Comparison of ENCODE assay signal across 8 cellular contexts in the genomic region with DNA sequence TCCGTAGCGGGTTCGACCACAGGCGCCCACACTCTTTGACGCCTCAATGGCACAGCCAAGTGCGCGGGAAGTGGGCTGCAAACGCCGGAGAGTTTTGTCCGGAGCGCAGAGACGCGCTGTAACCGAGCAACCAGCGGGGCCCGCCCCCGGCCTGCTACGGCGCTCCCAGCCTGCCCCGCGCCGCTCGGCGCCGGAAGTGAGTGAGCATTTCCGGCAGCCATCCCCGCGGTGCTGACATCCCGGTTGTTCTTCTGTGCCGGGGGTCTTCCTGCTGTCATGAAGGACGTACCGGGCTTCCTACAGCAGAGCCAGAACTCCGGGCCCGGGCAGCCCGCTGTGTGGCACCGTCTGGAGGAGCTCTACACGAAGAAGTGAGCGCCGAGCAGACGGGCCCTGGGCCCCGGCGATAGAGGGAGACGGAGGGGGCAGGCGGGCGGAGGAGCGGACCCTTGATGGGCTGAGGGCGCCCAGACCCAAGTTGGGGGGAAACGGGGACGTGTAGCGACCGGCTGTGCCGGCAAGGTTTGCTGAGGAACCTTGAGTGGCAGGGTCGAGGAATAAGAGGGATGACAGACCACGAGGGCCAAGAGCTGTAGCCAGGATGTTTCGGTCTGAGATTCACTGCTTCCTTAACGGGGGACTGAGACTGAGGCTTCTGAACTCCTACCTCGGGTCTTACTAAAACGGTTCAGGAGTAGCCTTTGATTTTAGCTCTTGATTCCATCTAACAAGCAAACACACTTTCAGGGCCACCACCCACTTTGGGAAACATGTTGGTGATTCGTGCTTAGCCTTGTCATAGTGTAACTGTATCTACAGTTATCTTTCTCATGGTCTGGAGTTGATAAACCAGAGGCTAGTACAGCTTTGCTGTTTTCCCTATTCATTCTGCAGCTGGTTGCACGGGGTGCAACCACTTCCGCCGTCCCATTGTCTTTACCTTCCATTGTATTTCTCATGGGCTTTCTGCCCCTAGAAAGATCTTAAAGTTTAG. TPM values are rescaled to one million over a fixed set of nuclear protein-coding genes. Genes with fewer than 3 reads are reported as not detected.
DNase-seq lines count a peak whose midpoint lies in the region; ATAC-seq, FAIRE-seq and TF ChIP-seq lines count a peak whose summit lies in the region.

A gene (plus strand): TSS at position 203 of the 994 bp plus-strand sequence. CDS start 74 bp downstream, at position 277.

- peak within 1 kb of the TSS; percentile 94 for H3K9ac ChIP-seq in HUES6 (ENCODE audit: low read length)

- peak within 1 kb of the TSS; percentile 98 to 100 (median 100) for H3K27ac Mint-ChIP-seq in naive B cell
- peak within 1 kb of the TSS; percentile 96 for H3K27ac Mint-ChIP-seq in stimulated activated memory B cell treated with anti-CD40 and anti-IgM and Interleukin-4, amounts not matched to agents 10 μg/mL and 1 μg/mL and 100 μg/mL, for 72 hours

- no peaks in the 10 kb centered on the region for H3K9me3 Mint-ChIP-seq in naive B cell
- H3K9me3 Mint-ChIP-seq in stimulated activated memory B cell treated with anti-CD40 and anti-IgM and Interleukin-4, amounts not matched to agents 10 μg/mL and 1 μg/mL and 100 μg/mL, for 72 hours = no peaks in the 10 kb centered on the region

- peaks cover 12% of the 10 kb centered on the region; the same call in 1 of the 2 replicates for H3K4me1 ChIP-seq in HUES6 (ENCODE audit: control insufficient read depth, insufficient read depth, low read length)
- peaks cover 9% of the 10 kb centered on the region for H3K4me1 ChIP-seq in PC-9 (replicated peaks; ENCODE audit: insufficient read depth)

- H3K4me3 ChIP-seq in HUES6 (ENCODE audit: low read depth, low read length) (peak within 1 kb of the TSS; percentile 95), PC-9 (peak within 1 kb of the TSS; percentile 65)

- no peaks in the 10 kb centered on the region for H3K27me3 Mint-ChIP-seq in naive B cell
- no peaks in the 10 kb centered on the region for H3K27me3 Mint-ChIP-seq in stimulated activated memory B cell treated with anti-CD40 and anti-IgM and Interleukin-4, amounts not matched to agents 10 μg/mL and 1 μg/mL and 100 μg/mL, for 72 hours

- peaks cover 6 to 9% of the 10 kb centered on the region in 2 donors for H3K36me3 Mint-ChIP-seq in naive B cell
- peaks cover 23% of the 10 kb centered on the region for H3K36me3 Mint-ChIP-seq in stimulated activated memory B cell treated with anti-CD40 and anti-IgM and Interleukin-4, amounts not matched to agents 10 μg/mL and 1 μg/mL and 100 μg/mL, for 72 hours

- peaks cover 39% of the 10 kb centered on the region for H3K79me2 ChIP-seq in PC-9 (ENCODE audit: low read depth)

- H3K4me2 ChIP-seq in PC-9 = peak within 1 kb of the TSS; percentile 94

- POLR2A ChIA-PET in PC-9 (lab: Charles Lee; ENCODE audit: unreplicated experiment) = interaction anchor here (0.6 kb wide), 2 partner anchors 14 to 22 kb away, joined by 10 to 16 read pairs; no protein-coding TSS in a partner anchor

- H3K4me1 Mint-ChIP-seq in naive B cell = peaks cover 32 to 40% (median 38%) of the 10 kb centered on the region in 3 donors
- H3K4me1 Mint-ChIP-seq in stimulated activated memory B cell treated with anti-CD40 and anti-IgM and Interleukin-4, amounts not matched to agents 10 μg/mL and 1 μg/mL and 100 μg/mL, for 72 hours = peaks cover 43% of the 10 kb centered on the region

- TSS peak; percentile 50 for BruUV-seq in PC-9 (replicated peaks; lab: Mats Ljungman, UMichigan)

- H3F3A ChIP-seq in PC-9 (ENCODE audit: insufficient read depth, low read depth) = peaks cover 8% of the 10 kb centered on the region; the same call in 1 of the 2 replicates

- H3K4me3 Mint-ChIP-seq in naive B cell = peak within 1 kb of the TSS; percentile 88 to 100 (median 98)
- peak within 1 kb of the TSS; percentile 99 for H3K4me3 Mint-ChIP-seq in stimulated activated memory B cell treated with anti-CD40 and anti-IgM and Interleukin-4, amounts not matched to agents 10 μg/mL and 1 μg/mL and 100 μg/mL, for 72 hours

- peaks cover 9% of the 10 kb centered on the region; the same call in 1 of the 2 replicates for H4K20me1 ChIP-seq in PC-9 (ENCODE audit: insufficient read depth)

- DNase-seq in D721Med (ENCODE audit: insufficient read length, low spot score) (peak; percentile 37), PC-9 (peak in 1 of 2 experiments; percentile 78), activated T-helper 1 cell treated with Interleukin-2 at 50 U/mL for 16 hours (ENCODE audit: low read depth) (peak; percentile 86), fibroblast of gingiva (ENCODE audit: low read depth) (peak; percentile 74), naive B cell (peak; percentile 87)

- TF ChIP-seq CTCF in D721Med (IDR thresholded peaks at IDR 0.05; ENCODE audit: insufficient read depth, missing control alignments) (no peak), PC-9 (conservative IDR thresholded peaks at IDR 0.05) (no peak)

- no peaks in the 10 kb centered on the region for H3K9me3 ChIP-seq in HUES6 (ENCODE audit: control insufficient read depth, insufficient read depth, low read depth, low read length)
- H3K9me3 ChIP-seq in PC-9 (ENCODE audit: insufficient read depth, low read depth) = no peaks in the 10 kb centered on the region

- intact Hi-C loops in PC-9 (cut with micrococcal nuclease; ENCODE audit: unreplicated experiment) = loop anchor here (1.0 kb wide), 1 partner anchor 30 kb away; a partner anchor contains a TSS

- peak; percentile 62 for ATAC-seq in GM21367 (IDR thresholded peaks at IDR 0.05; ENCODE audit: unreplicated experiment)
- peak; percentile 82 for ATAC-seq in naive B cell (ENCODE audit: low read depth in 2 of 2)
- peak; percentile 94 for ATAC-seq in stimulated activated memory B cell treated with anti-CD40 and anti-IgM and Interleukin-4, amounts not matched to agents 10 μg/mL and 1 μg/mL and 100 μg/mL, for 72 hours

- FAIRE-seq in D721Med (lab: Jason Lieb, UNC) = no peak

- no peaks in the 10 kb centered on the region for H3K27me3 ChIP-seq in HUES6 (ENCODE audit: control insufficient read depth, insufficient read depth, low read length)
- no peaks in the 10 kb centered on the region for H3K27me3 ChIP-seq in PC-9 (ENCODE audit: insufficient read depth, low read depth)

- peaks cover 35% of the 10 kb centered on the region for H3K36me3 ChIP-seq in HUES6 (ENCODE audit: control insufficient read depth, insufficient read depth, low read length)
- no peaks in the 10 kb centered on the region for H3K36me3 ChIP-seq in PC-9 (ENCODE audit: low read depth)

- H3K27ac ChIP-seq in HUES6 (ENCODE audit: low read depth, low read length) (peak within 1 kb of the TSS; percentile 69; the same call in 1 of the 2 replicates), PC-9 (peak within 1 kb of the TSS; percentile 66)

- peak within 1 kb of the TSS; percentile 97 for H2AFZ ChIP-seq in PC-9

- CTCF ChIA-PET in PC-9 (lab: Charles Lee) = interaction anchor here (0.7 kb wide), 1 partner anchor 76 kb away, joined by 13 read pairs; no protein-coding TSS in a partner anchor

- H3K9me2 ChIP-seq in PC-9 (ENCODE audit: insufficient read depth) = no peaks in the 10 kb centered on the region

RNA-seq across cellular contexts. Expression of the gene that starts here (rescaled TPM):
- 143 and 147 TPM in 2 replicates for total RNA-seq in PC-9 (2021)
- polyA plus RNA-seq in naive B cell (ENCODE audit: low read depth in 6 of 6) = 100 to 1,000 TPM; 193 to 258 (median 215) TPM
